ENCODE assay signal across 19 cellular contexts in the genomic region with DNA sequence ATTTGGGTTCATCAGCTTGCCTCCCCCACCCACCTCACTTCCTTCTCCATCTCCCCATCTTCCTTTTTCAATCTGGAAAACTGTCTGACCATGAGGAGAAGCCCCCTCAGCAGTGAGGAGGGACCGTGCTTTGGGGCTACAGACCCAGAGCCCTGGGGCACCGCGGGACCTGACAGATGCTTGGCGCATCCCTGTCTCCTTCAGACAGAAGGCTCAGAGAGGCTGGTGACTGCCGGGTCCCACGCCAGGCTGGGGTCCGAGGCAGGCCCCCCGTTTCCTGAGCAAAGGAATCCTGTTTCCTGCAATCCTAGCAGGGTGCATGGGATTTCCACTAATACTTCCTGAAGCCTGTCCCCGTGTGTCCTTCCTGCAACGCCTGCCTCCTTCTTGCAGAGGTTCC.
DNase-seq lines count a peak whose midpoint lies in the region; ATAC-seq and TF ChIP-seq lines count a peak whose summit lies in the region.
"Had no signal": no experiment of that assay in that cellular context is flagged by ENCODE, and none has a peak within 500 bp of the region (broad histone marks: within the 10 kb centered on the region; RNA-seq: fewer than 3 reads in every experiment).

No MANE protein-coding gene starts in this region.

- H3K27me3 Mint-ChIP-seq in CD8-positive, alpha-beta memory T cell: no peaks in the 10 kb centered on the region
- H3K27me3 Mint-ChIP-seq in dendritic cell treated with granulocyte-macrophage colony-stimulating factor and Interleukin-4, amounts not matched to agents 40 ng/mL and 50 ng/mL, for 4 days: no peaks in the 10 kb centered on the region

- H3K4me3 ChIP-seq in CD8-positive, alpha-beta memory T cell (ENCODE audit: low read length): no peak overlapping the region
- no peak overlapping the region for H3K4me3 ChIP-seq in osteoblast (ENCODE audit: insufficient read depth, low read length)

- no peaks in the 10 kb centered on the region for H3K36me3 ChIP-seq in CD8-positive, alpha-beta memory T cell (ENCODE audit: insufficient read depth, low read length)
- H3K36me3 ChIP-seq in osteoblast (ENCODE audit: insufficient read depth, low read length): peaks cover 83% of the 10 kb centered on the region
- H3K36me3 ChIP-seq: BE2C had no signal

- ATAC-seq in HG02623 (IDR thresholded peaks at IDR 0.05; ENCODE audit: unreplicated experiment): no peak

- peaks cover 11% of the 10 kb centered on the region for H3K4me1 ChIP-seq in CD8-positive, alpha-beta memory T cell (ENCODE audit: insufficient read depth, low read length)
- peaks cover 5% of the 10 kb centered on the region for H3K4me1 ChIP-seq in osteoblast (ENCODE audit: insufficient read depth, low read length)

- H3K79me2 ChIP-seq in osteoblast (ENCODE audit: insufficient read depth, low read length): no peaks in the 10 kb centered on the region

- H3K27ac ChIP-seq in CD8-positive, alpha-beta memory T cell (ENCODE audit: low read depth, low read length): no peak overlapping the region
- no peak overlapping the region for H3K27ac ChIP-seq in osteoblast (ENCODE audit: low read depth, low read length)
- H3K27ac ChIP-seq: KMS-11 had no signal

- H2AFZ ChIP-seq in osteoblast (ENCODE audit: low read length): no peak overlapping the region

- no peak for TF ChIP-seq CTCF in osteoblast (IDR thresholded peaks at IDR 0.05; ENCODE audit: extremely low read depth, low read depth, low read length)

- no peaks in the 10 kb centered on the region for H3K9me3 Mint-ChIP-seq in CD8-positive, alpha-beta memory T cell
- H3K9me3 Mint-ChIP-seq in dendritic cell treated with granulocyte-macrophage colony-stimulating factor and Interleukin-4, amounts not matched to agents 40 ng/mL and 50 ng/mL, for 4 days: no peaks in the 10 kb centered on the region
- H3K9me3 Mint-ChIP-seq: H9 had no signal

- H3K9me3 ChIP-seq in CD8-positive, alpha-beta memory T cell (ENCODE audit: low read length): no peaks in the 10 kb centered on the region
- no peaks in the 10 kb centered on the region for H3K9me3 ChIP-seq in osteoblast (ENCODE audit: low read depth, low read length)
- H3K9me3 ChIP-seq: BE2C, SK-N-SH had no signal

- H3K36me3 Mint-ChIP-seq in CD8-positive, alpha-beta memory T cell: peaks cover 0 to 3% (median 0%) of the 10 kb centered on the region in 3 donors
- H3K36me3 Mint-ChIP-seq in dendritic cell treated with granulocyte-macrophage colony-stimulating factor and Interleukin-4, amounts not matched to agents 40 ng/mL and 50 ng/mL, for 4 days (ENCODE audit: low read depth): no peaks in the 10 kb centered on the region

- H3K27ac Mint-ChIP-seq in CD8-positive, alpha-beta memory T cell: peak overlapping the region in 5 of 8 donors; percentile 94 to 100 (median 96)
- H3K27ac Mint-ChIP-seq in dendritic cell treated with granulocyte-macrophage colony-stimulating factor and Interleukin-4, amounts not matched to agents 40 ng/mL and 50 ng/mL, for 4 days: peak overlapping the region; percentile 69
- H3K27ac Mint-ChIP-seq: H9 had no signal

- H3K27me3 ChIP-seq in CD8-positive, alpha-beta memory T cell (ENCODE audit: insufficient read depth, low read length, poor library complexity, severe bottlenecking): no peaks in the 10 kb centered on the region
- no peaks in the 10 kb centered on the region for H3K27me3 ChIP-seq in osteoblast (ENCODE audit: insufficient read depth, low read length)
- H3K27me3 ChIP-seq: BE2C had no signal

- H3K4me3 Mint-ChIP-seq in CD8-positive, alpha-beta memory T cell: peak overlapping the region in 1 of 7 donors; percentile 63
- H3K4me3 Mint-ChIP-seq in dendritic cell treated with granulocyte-macrophage colony-stimulating factor and Interleukin-4, amounts not matched to agents 40 ng/mL and 50 ng/mL, for 4 days: no peak overlapping the region
- H3K4me3 Mint-ChIP-seq: H9 had no signal

- intact Hi-C loops in dendritic cell treated with granulocyte-macrophage colony-stimulating factor and Interleukin-4, amounts not matched to agents 40 ng/mL and 50 ng/mL, for 4 days (cut with micrococcal nuclease): loop anchor here (2.0 kb wide), 1 partner anchor 67 kb away; no protein-coding TSS in a partner anchor

- no peak for DNase-seq in CD8-positive, alpha-beta memory T cell
- DNase-seq in osteoblast (ENCODE audit: insufficient read length, low spot score, missing footprints) (peak; percentile 19), OCI-M1 (lab: John Stamatoyannopoulos, UW) (no peak), superior temporal gyrus (ENCODE audit: extremely low spot score) (no peak), NCI-H1417 (lab: John Stamatoyannopoulos, UW) (no peak)
- DNase-seq: BE2C, H9, IMR-90, MM.1S, NCI-H1694, NCI-H2029 treated with DMSO at 0.1 percent for 48 hours, NCI-H2227 treated with DMSO at 0.1 percent for 48 hours, NCI-H526 treated with DMSO at 0.1 percent for 48 hours, SIG-M5, SK-N-SH, SW 1271 had no signal

- POLR2A ChIA-PET in CD8-positive, alpha-beta memory T cell (lab: Charles Lee): no interaction called here

- CTCF ChIA-PET in CD8-positive, alpha-beta memory T cell (lab: Charles Lee): no interaction called here

- no peak overlapping the region for H3K4me2 ChIP-seq in osteoblast (ENCODE audit: insufficient read depth, low read length)
- H3K4me2 ChIP-seq: KMS-11, SK-N-SH had no signal

- H3K4me1 Mint-ChIP-seq in CD8-positive, alpha-beta memory T cell: peaks cover 10 to 17% (median 13%) of the 10 kb centered on the region in 3 donors
- H3K4me1 Mint-ChIP-seq in dendritic cell treated with granulocyte-macrophage colony-stimulating factor and Interleukin-4, amounts not matched to agents 40 ng/mL and 50 ng/mL, for 4 days (ENCODE audit: low read depth): peaks cover 48% of the 10 kb centered on the region

- H4K20me1 ChIP-seq in osteoblast (ENCODE audit: insufficient read depth, low read length): no peaks in the 10 kb centered on the region
